Comparison of ENCODE assay signal across 35 cellular contexts in genomic region chr1:3290438-3290837, GRCh38.
"Had no signal": no experiment of that assay in that cellular context is flagged by ENCODE, and none has a peak within 500 bp of the region (broad histone marks: within the 10 kb centered on the region; RNA-seq: fewer than 3 reads in every experiment).

No MANE protein-coding gene starts in this region.

- H3K4me2 ChIP-seq: KMS-11 had no signal

- DNase-seq: Karpas-422, Kasumi-1, KG1, MG63, MM.1S, MV-4-11, NCI-H1048, NCI-H1092, NCI-H1092 treated with DMSO at 0.1 percent for 48 hours, NCI-H1105, NCI-H1105 treated with DMSO at 0.1 percent for 48 hours, NCI-H1417, NCI-H1417 treated with DMSO at 0.1 percent for 48 hours, NCI-H1436, NCI-H1436 treated with DMSO at 0.1 percent for 48 hours, NCI-H146, NCI-H1694, NCI-H1694 treated with DMSO at 0.1 percent for 48 hours, NCI-H187, NCI-H187 treated with DMSO at 0.1 percent for 48 hours, NCI-H1930, NCI-H2029, NCI-H2029 treated with DMSO at 0.1 percent for 48 hours, NCI-H2081, NCI-H2081 treated with DMSO at 0.1 percent for 48 hours, NCI-H2107, NCI-H2171, NCI-H2171 treated with DMSO at 0.1 percent for 48 hours, NCI-H2227 treated with DMSO at 0.1 percent for 48 hours, NCI-H226, NCI-H345, NCI-H446, NCI-H446 treated with DMSO at 0.1 percent for 48 hours, NCI-H510A had no signal

- H3K9me3 ChIP-seq: MG63 had no signal

- H3K27me3 ChIP-seq: MG63 had no signal

- H3K27ac ChIP-seq: KMS-11 had no signal

- H3K36me3 ChIP-seq: MG63 had no signal

- H3K9ac ChIP-seq: KMS-11 had no signal

- H3K4me3 ChIP-seq: MG63 had no signal
